Comparison of ENCODE assay signal across 9 cellular contexts in the genomic region with DNA sequence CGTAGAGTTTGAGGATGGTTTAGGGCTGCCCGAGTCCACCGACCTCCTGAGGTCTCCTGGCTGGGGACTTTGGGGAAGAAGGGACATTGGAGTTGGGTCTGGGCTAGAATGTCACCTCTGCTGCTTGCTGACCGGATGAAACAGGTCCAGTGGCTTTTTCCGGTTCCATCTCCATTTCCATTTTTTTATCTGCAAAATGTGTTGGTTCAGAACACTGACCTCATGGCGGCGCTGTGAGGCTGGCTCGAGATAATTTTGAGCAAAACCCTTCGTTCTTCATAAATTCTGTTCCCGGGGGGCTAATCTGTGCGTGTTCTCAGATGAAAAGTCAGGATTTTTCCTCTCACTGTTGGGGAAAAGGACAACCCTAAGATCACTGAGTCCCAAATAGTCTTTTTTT. TPM values are rescaled to one million over a fixed set of nuclear protein-coding genes. Genes with fewer than 3 reads are reported as not detected.
DNase-seq lines count a peak whose midpoint lies in the region; ATAC-seq and TF ChIP-seq lines count a peak whose summit lies in the region.
"Had no signal": no experiment of that assay in that cellular context is flagged by ENCODE, and none has a peak within 500 bp of the region (broad histone marks: within the 10 kb centered on the region; RNA-seq: fewer than 3 reads in every experiment).

No MANE protein-coding gene starts in this region.

- H3K27ac ChIP-seq in SK-N-SH (ENCODE audit: low read depth in 2 of 2, low read length in 1 of 2) (no peak overlapping the region), neuronal stem cell (replicated peaks; ENCODE audit: low read length) (no peak overlapping the region)

- H3K27me3 ChIP-seq in SK-N-SH (ENCODE audit: insufficient read depth): no peaks in the 10 kb centered on the region
- peaks cover 0 to 6% (median 2%) of the 10 kb centered on the region in 3 experiments for H3K27me3 ChIP-seq in neuronal stem cell (ENCODE audit: control insufficient read depth in 3 of 3, insufficient read depth in 3 of 3, low read depth in 1 of 3, low read length in 3 of 3)

- H2AFZ ChIP-seq in SK-N-SH (ENCODE audit: low read depth) (no peak overlapping the region), neuronal stem cell (ENCODE audit: low read length) (peak overlapping the region; percentile 63)

- TF ChIP-seq EP300 in SK-N-SH (IDR thresholded peaks at IDR 0.05; ENCODE audit: borderline replicate concordance in 1 of 2, low read depth in 1 of 2, low read length in 1 of 2) (no peak), Ishikawa (IDR thresholded peaks at IDR 0.05; ENCODE audit: borderline replicate concordance) (no peak)

- ATAC-seq in SK-N-SH treated with all-trans-retinoic acid at 6 μM for 48 hours (no peak), GM21576 (IDR thresholded peaks at IDR 0.05; ENCODE audit: unreplicated experiment) (no peak), GM18868 (IDR thresholded peaks at IDR 0.05; ENCODE audit: unreplicated experiment) (no peak)

- H3K4me1 Mint-ChIP-seq in chondrocyte (ENCODE audit: low read depth): peaks cover 2% of the 10 kb centered on the region

- no peaks in the 10 kb centered on the region for H3K79me2 ChIP-seq in SK-N-SH (ENCODE audit: insufficient read depth)

- no peak overlapping the region for H4K91ac ChIP-seq in neuronal stem cell (ENCODE audit: low read depth, low read length, poor library complexity)

- H2BK120ac ChIP-seq in neuronal stem cell (ENCODE audit: low read depth, low read length): no peak overlapping the region

- peak; percentile 51 for TF ChIP-seq CTCF in SK-N-SH (IDR thresholded peaks at IDR 0.05)
- peak; percentile 69 for TF ChIP-seq CTCF in chondrocyte (IDR thresholded peaks at IDR 0.05)

- H3K4ac ChIP-seq in neuronal stem cell (ENCODE audit: low read length): no peak overlapping the region

- POLR2A ChIA-PET in SK-N-SH (lab: Yijun Ruan, JAX): no interaction called here

- H2BK12ac ChIP-seq in neuronal stem cell (ENCODE audit: low read length): no peak overlapping the region

- no peak overlapping the region for H3K4me3 ChIP-seq in SK-N-SH (ENCODE audit: low read depth in 2 of 2, low read length in 1 of 2)
- H3K4me3 ChIP-seq in neuronal stem cell (ENCODE audit: low read length in 2 of 2): no peak overlapping the region

- peaks cover 30% of the 10 kb centered on the region for H3K27me3 Mint-ChIP-seq in chondrocyte (ENCODE audit: low read depth)

- TF ChIP-seq RAD21 in SK-N-SH (IDR thresholded peaks at IDR 0.05; ENCODE audit: low read length): peak; percentile 43; the same call in 1 of the 2 replicates
- TF ChIP-seq RAD21 in Ishikawa (IDR thresholded peaks at IDR 0.05; ENCODE audit: low read depth): peak; percentile 48; the same call in 1 of the 2 replicates

- H2BK5ac ChIP-seq in neuronal stem cell (ENCODE audit: low read length): no peak overlapping the region

- DNase-seq in SK-N-SH (peak; percentile 40), chondrocyte (ENCODE audit: low spot score) (no peak), neuronal stem cell (ENCODE audit: low spot score) (no peak), MV-4-11 (lab: John Stamatoyannopoulos, UW) (no peak)
- DNase-seq: AML-193 had no signal

- H3K14ac ChIP-seq in neuronal stem cell (ENCODE audit: low read length): no peak overlapping the region

- H4K20me1 ChIP-seq in SK-N-SH (ENCODE audit: insufficient read depth): no peaks in the 10 kb centered on the region

- peaks cover 3% of the 10 kb centered on the region for H3F3A ChIP-seq in SK-N-SH (replicated peaks; ENCODE audit: insufficient read depth)

- H3K4me2 ChIP-seq in SK-N-SH (no peak overlapping the region), neuronal stem cell (ENCODE audit: insufficient read depth, low read length, poor library complexity, severe bottlenecking) (no peak overlapping the region)

- no peaks in the 10 kb centered on the region for H3K36me3 Mint-ChIP-seq in chondrocyte (ENCODE audit: low read depth)

- H3K9me3 ChIP-seq in SK-N-SH: no peaks in the 10 kb centered on the region
- H3K9me3 ChIP-seq in neuronal stem cell (replicated peaks in 1 of 2; ENCODE audit: control insufficient read depth in 2 of 2, insufficient read depth in 1 of 2, low read depth in 1 of 2, low read length in 2 of 2): peaks cover 0 to 4% of the 10 kb centered on the region in 2 donors

- H4K8ac ChIP-seq in neuronal stem cell (ENCODE audit: low read depth, low read length): no peak overlapping the region

- CTCF ChIA-PET in SK-N-SH (lab: Yijun Ruan, JAX): no interaction called here

- H3K4me3 Mint-ChIP-seq in chondrocyte (ENCODE audit: unreplicated experiment): no peak overlapping the region

- H3K36me3 ChIP-seq in SK-N-SH (replicated peaks in 1 of 2; ENCODE audit: control insufficient read depth in 1 of 2, insufficient read depth in 2 of 2, low read length in 1 of 2): no peaks in the 10 kb centered on the region
- no peaks in the 10 kb centered on the region for H3K36me3 ChIP-seq in neuronal stem cell (replicated peaks in 1 of 2; ENCODE audit: control insufficient read depth in 2 of 2, insufficient read depth in 2 of 2, low read length in 2 of 2)

- H3K27ac Mint-ChIP-seq in chondrocyte (ENCODE audit: unreplicated experiment): no peak overlapping the region

- no peak overlapping the region for H2BK15ac ChIP-seq in neuronal stem cell (ENCODE audit: low read length)

- H3K4me1 ChIP-seq in SK-N-SH (ENCODE audit: control insufficient read depth in 1 of 2, insufficient read depth in 2 of 2, low read depth in 1 of 2, low read length in 1 of 2) (no peaks in the 10 kb centered on the region; a peak in 1 of 4 replicates), neuronal stem cell (ENCODE audit: control insufficient read depth in 2 of 2, insufficient read depth in 1 of 2, low read depth in 1 of 2, low read length in 2 of 2) (peaks cover 0 to 7% of the 10 kb centered on the region in 2 donors)

- H3K79me1 ChIP-seq in neuronal stem cell (ENCODE audit: low read depth, low read length): no peaks in the 10 kb centered on the region

- no peak overlapping the region for H3K18ac ChIP-seq in neuronal stem cell (ENCODE audit: low read length)

- 51% methylated on average over 11 of the region's 11 CpGs for WGBS in SK-N-SH (ENCODE audit: low lambda C conversion rate)
- no CpG with 5 or more reads among the region's 11 CpGs for WGBS in neuronal stem cell (ENCODE audit: extremely low coverage in 2 of 2, insufficient read length in 2 of 2, insufficient replicate concordance in 1 of 2), 2 donors

- no peak overlapping the region for H2AK5ac ChIP-seq in neuronal stem cell (ENCODE audit: low read depth, low read length)

- no peaks in the 10 kb centered on the region for H3K9me2 ChIP-seq in SK-N-SH

- H3K9ac ChIP-seq in SK-N-SH (no peak overlapping the region), neuronal stem cell (ENCODE audit: low read depth, low read length, poor library complexity) (no peak overlapping the region)

- H3K9me3 Mint-ChIP-seq in chondrocyte (ENCODE audit: low read depth): no peaks in the 10 kb centered on the region

- H3K23ac ChIP-seq in neuronal stem cell (ENCODE audit: low read depth, low read length, poor library complexity): no peak overlapping the region

TF ChIP-seq in SK-N-SH treated with all-trans-retinoic acid at 6 μM for 48 hours, 23 proteins besides CTCF, POLR2A, EP300 and RAD21 (continues in another document):
- TF ChIP-seq ZC3H10 (CRISPR knock-in tag; IDR thresholded peaks at IDR 0.05): no peak
- TF ChIP-seq ZNF8 (CRISPR knock-in tag; IDR thresholded peaks at IDR 0.05): no peak
- no peak for TF ChIP-seq TOX (CRISPR knock-in tag; IDR thresholded peaks at IDR 0.05; ENCODE audit: borderline replicate concordance)
- TF ChIP-seq, protein P1, sequence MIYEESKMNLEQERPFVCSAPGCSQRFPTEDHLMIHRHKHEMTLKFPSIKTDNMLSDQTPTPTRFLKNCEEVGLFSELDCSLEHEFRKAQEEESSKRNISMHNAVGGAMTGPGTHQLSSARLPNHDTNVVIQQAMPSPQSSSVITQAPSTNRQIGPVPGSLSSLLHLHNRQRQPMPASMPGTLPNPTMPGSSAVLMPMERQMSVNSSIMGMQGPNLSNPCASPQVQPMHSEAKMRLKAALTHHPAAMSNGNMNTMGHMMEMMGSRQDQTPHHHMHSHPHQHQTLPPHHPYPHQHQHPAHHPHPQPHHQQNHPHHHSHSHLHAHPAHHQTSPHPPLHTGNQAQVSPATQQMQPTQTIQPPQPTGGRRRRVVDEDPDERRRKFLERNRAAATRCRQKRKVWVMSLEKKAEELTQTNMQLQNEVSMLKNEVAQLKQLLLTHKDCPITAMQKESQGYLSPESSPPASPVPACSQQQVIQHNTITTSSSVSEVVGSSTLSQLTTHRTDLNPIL (CRISPR knock-in tag; IDR thresholded peaks at IDR 0.05; ENCODE audit: low read depth): no peak
- no peak for TF ChIP-seq RARB (CRISPR knock-in tag; IDR thresholded peaks at IDR 0.05)
- no peak for TF ChIP-seq SNAI2 (CRISPR knock-in tag; IDR thresholded peaks at IDR 0.05)

TF ChIP-seq in Ishikawa, 13 proteins besides CTCF, POLR2A, EP300 and RAD21:
- TF ChIP-seq CEBPB (IDR thresholded peaks at IDR 0.05) (no peak), TEAD4 (IDR thresholded peaks at IDR 0.05) (no peak), NFIC (IDR thresholded peaks at IDR 0.05) (no peak), CREB1 (IDR thresholded peaks at IDR 0.05; ENCODE audit: low read depth) (no peak), TAF1 (IDR thresholded peaks at IDR 0.05; ENCODE audit: low read depth) (no peak), FOXM1 (IDR thresholded peaks at IDR 0.05; ENCODE audit: borderline replicate concordance, low read depth) (no peak), YY1 (IDR thresholded peaks at IDR 0.05; ENCODE audit: low read depth) (no peak), TCF12 (IDR thresholded peaks at IDR 0.05; ENCODE audit: low read depth) (no peak), EGR1 (IDR thresholded peaks at IDR 0.05) (no peak), ZBTB7A (IDR thresholded peaks at IDR 0.05; ENCODE audit: low read depth) (no peak)
- TF ChIP-seq, protein P2, sequence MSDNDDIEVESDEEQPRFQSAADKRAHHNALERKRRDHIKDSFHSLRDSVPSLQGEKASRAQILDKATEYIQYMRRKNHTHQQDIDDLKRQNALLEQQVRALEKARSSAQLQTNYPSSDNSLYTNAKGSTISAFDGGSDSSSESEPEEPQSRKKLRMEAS (IDR thresholded peaks at IDR 0.05): no peak
- TF ChIP-seq, protein P3, sequence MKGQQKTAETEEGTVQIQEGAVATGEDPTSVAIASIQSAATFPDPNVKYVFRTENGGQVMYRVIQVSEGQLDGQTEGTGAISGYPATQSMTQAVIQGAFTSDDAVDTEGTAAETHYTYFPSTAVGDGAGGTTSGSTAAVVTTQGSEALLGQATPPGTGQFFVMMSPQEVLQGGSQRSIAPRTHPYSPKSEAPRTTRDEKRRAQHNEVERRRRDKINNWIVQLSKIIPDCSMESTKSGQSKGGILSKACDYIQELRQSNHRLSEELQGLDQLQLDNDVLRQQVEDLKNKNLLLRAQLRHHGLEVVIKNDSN (IDR thresholded peaks at IDR 0.05): no peak

RNA-seq across cellular contexts. Expression of a gene that starts 11.7 kb away (rescaled TPM):
- polyA plus RNA-seq in SK-N-SH (2012; rRNA removed): not detected in 2 replicates
- 0.09 TPM in 1 of 2 replicates, not detected in the other for polyA plus RNA-seq in SK-N-SH (2012; cell fraction: cytosol; rRNA removed)
- polyA plus RNA-seq in SK-N-SH (2012; cell fraction: nucleus; rRNA removed): not detected in 2 replicates
- total RNA-seq in chondrocyte: not detected in 3 replicates
- not detected for polyA plus RNA-seq in neuronal stem cell (2013, experiment 1 of 2)
- not detected for polyA plus RNA-seq in neuronal stem cell (2013, experiment 2 of 2)
